Comparison of ENCODE assay signal across 9 cellular contexts in the genomic region with DNA sequence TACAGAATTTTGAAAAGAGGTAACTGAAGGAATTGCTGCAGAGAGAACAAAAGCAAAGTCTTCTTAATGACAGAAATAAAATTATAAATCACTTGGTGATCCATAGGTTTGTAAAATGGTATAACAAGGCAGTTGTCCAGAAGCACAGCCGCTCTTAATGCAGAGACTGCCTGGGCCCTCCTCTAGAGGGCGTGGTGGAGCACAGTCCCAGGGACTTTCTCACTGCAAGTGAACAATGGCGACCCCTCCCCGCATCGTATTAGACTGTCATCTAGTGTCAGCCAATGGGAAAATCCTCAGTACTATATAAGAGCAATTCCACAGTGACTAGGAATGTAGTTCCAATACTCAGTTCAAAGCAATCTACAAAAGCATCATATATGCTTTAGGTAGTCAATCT. TPM values are rescaled to one million over a fixed set of nuclear protein-coding genes. Genes with fewer than 3 reads are reported as not detected.
DNase-seq lines count a peak whose midpoint lies in the region; ATAC-seq and TF ChIP-seq lines count a peak whose summit lies in the region.
"Had no signal": no experiment of that assay in that cellular context is flagged by ENCODE, and none has a peak within 500 bp of the region (broad histone marks: within the 10 kb centered on the region; RNA-seq: fewer than 3 reads in every experiment).

No MANE protein-coding gene starts in this region.

- H3K36me3 Mint-ChIP-seq in CD8-positive, alpha-beta T cell = peaks cover 53% of the 10 kb centered on the region
- no peaks in the 10 kb centered on the region for H3K36me3 Mint-ChIP-seq in glutamatergic neuron (ENCODE audit: unreplicated experiment)
- peaks cover 63% of the 10 kb centered on the region for H3K36me3 Mint-ChIP-seq in T-helper 2 cell treated with Interferon-gamma antibody and Interleukin-4, amounts not matched to agents 5 μg/mL and 100 μg/mL, for 36 hours (ENCODE audit: low read depth)

- TF ChIP-seq POLR2A in stomach (IDR thresholded peaks at IDR 0.05) = no peak

- TF ChIP-seq CTCF in CD8-positive, alpha-beta T cell (IDR thresholded peaks at IDR 0.05) = peak; percentile 52
- TF ChIP-seq CTCF in SU-DHL-6 (IDR thresholded peaks at IDR 0.05; ENCODE audit: insufficient read depth, low read length, poor library complexity, severe bottlenecking) (peak; percentile 17), glutamatergic neuron (IDR thresholded peaks at IDR 0.05; ENCODE audit: partially characterized antibody, unreplicated experiment) (no peak), RWPE1 (conservative IDR thresholded peaks at IDR 0.05; ENCODE audit: low read depth) (no peak), stomach (IDR thresholded peaks at IDR 0.05) (no peak)

- TF ChIP-seq EP300 in stomach (IDR thresholded peaks at IDR 0.05) = no peak

- H3K9me2 ChIP-seq in SU-DHL-6 (replicated peaks; ENCODE audit: insufficient read depth, low read length) = no peaks in the 10 kb centered on the region

- no peak overlapping the region for H3K4me3 Mint-ChIP-seq in CD8-positive, alpha-beta T cell
- H3K4me3 Mint-ChIP-seq in glutamatergic neuron (ENCODE audit: unreplicated experiment) = no peak overlapping the region
- no peak overlapping the region for H3K4me3 Mint-ChIP-seq in T-helper 2 cell treated with Interferon-gamma antibody and Interleukin-4, amounts not matched to agents 5 μg/mL and 100 μg/mL, for 36 hours

- H4K20me1 ChIP-seq in SU-DHL-6 (ENCODE audit: low read depth, low read length) = no peaks in the 10 kb centered on the region

- peak in 2 of 7 experiments; percentile 26 to 40 for DNase-seq in CD8-positive, alpha-beta T cell
- DNase-seq in glutamatergic neuron (peak; percentile 57), RWPE1 (ENCODE audit: low spot score) (no peak), stomach (no peak)
- DNase-seq in T-helper 2 cell treated with Interferon-gamma antibody and Interleukin-4, amounts not matched to agents 5 μg/mL and 100 μg/mL, for 36 hours (ENCODE audit: low spot score) = no peak
- DNase-seq: hippocampal formation had no signal

- intact Hi-C loops in CD8-positive, alpha-beta T cell (cut with DNase I, micrococcal nuclease) = no loop called here
- intact Hi-C loops in stomach (cut with DNase I; ENCODE audit: low total_unique reads) = no loop called here

- H3K27ac Mint-ChIP-seq in CD8-positive, alpha-beta T cell = peak overlapping the region; percentile 19
- H3K27ac Mint-ChIP-seq in glutamatergic neuron (ENCODE audit: unreplicated experiment) = no peak overlapping the region
- no peak overlapping the region for H3K27ac Mint-ChIP-seq in T-helper 2 cell treated with Interferon-gamma antibody and Interleukin-4, amounts not matched to agents 5 μg/mL and 100 μg/mL, for 36 hours

- 60 to 67% (median 63%) methylated on average over 5 of the region's 5 CpGs for WGBS in stomach, 5 donors

- H3K79me2 ChIP-seq in SU-DHL-6 (ENCODE audit: insufficient read depth, low read length) = no peaks in the 10 kb centered on the region

- no peaks in the 10 kb centered on the region for H3K27me3 ChIP-seq in CD8-positive, alpha-beta T cell (ENCODE audit: insufficient read depth, low read length)
- H3K27me3 ChIP-seq in SU-DHL-6 (ENCODE audit: low read length) (no peaks in the 10 kb centered on the region; the same call in 1 of the 2 replicates), stomach (no peaks in the 10 kb centered on the region)

- peaks cover 21% of the 10 kb centered on the region for H3K4me1 Mint-ChIP-seq in CD8-positive, alpha-beta T cell (ENCODE audit: low read depth)
- H3K4me1 Mint-ChIP-seq in glutamatergic neuron (ENCODE audit: low read depth, unreplicated experiment) = no peaks in the 10 kb centered on the region
- peaks cover 24% of the 10 kb centered on the region for H3K4me1 Mint-ChIP-seq in T-helper 2 cell treated with Interferon-gamma antibody and Interleukin-4, amounts not matched to agents 5 μg/mL and 100 μg/mL, for 36 hours (ENCODE audit: low read depth)

- H3K9me3 Mint-ChIP-seq in CD8-positive, alpha-beta T cell = no peaks in the 10 kb centered on the region
- H3K9me3 Mint-ChIP-seq in glutamatergic neuron (ENCODE audit: unreplicated experiment) = peaks cover 3% of the 10 kb centered on the region
- peaks cover 10% of the 10 kb centered on the region for H3K9me3 Mint-ChIP-seq in T-helper 2 cell treated with Interferon-gamma antibody and Interleukin-4, amounts not matched to agents 5 μg/mL and 100 μg/mL, for 36 hours

- no peaks in the 10 kb centered on the region for H3K9me3 ChIP-seq in CD8-positive, alpha-beta T cell (ENCODE audit: low read length)
- H3K9me3 ChIP-seq in SU-DHL-6 (ENCODE audit: insufficient read depth, low read length) (no peaks in the 10 kb centered on the region), stomach (no peaks in the 10 kb centered on the region)

- no peak for ATAC-seq in CD8-positive, alpha-beta T cell
- ATAC-seq in GM18868 (IDR thresholded peaks at IDR 0.05; ENCODE audit: unreplicated experiment) (peak; percentile 29), HG03439 (IDR thresholded peaks at IDR 0.05; ENCODE audit: unreplicated experiment) (no peak)

- H3K4me1 ChIP-seq in CD8-positive, alpha-beta T cell (ENCODE audit: insufficient read depth, low read length) = peaks cover 15% of the 10 kb centered on the region
- H3K4me1 ChIP-seq in stomach = no peaks in the 10 kb centered on the region

- POLR2A ChIA-PET in CD8-positive, alpha-beta T cell (lab: Charles Lee) = no interaction called here
- POLR2A ChIA-PET in RWPE1 (lab: Yijun Ruan, JAX; ENCODE audit: low non-redundant PET) = no interaction called here

- H3K4me3 ChIP-seq in CD8-positive, alpha-beta T cell (ENCODE audit: low read depth, low read length) = no peak overlapping the region
- H3K4me3 ChIP-seq in SU-DHL-6 (ENCODE audit: insufficient read depth, low read length, poor library complexity, severe bottlenecking) (no peak overlapping the region), stomach (no peak overlapping the region)

- no peak overlapping the region for H3K9ac ChIP-seq in SU-DHL-6 (ENCODE audit: low read length)

- no peak overlapping the region for H3K27ac ChIP-seq in CD8-positive, alpha-beta T cell (ENCODE audit: low read depth, low read length)
- no peak overlapping the region for H3K27ac ChIP-seq in SU-DHL-6 (ENCODE audit: low read depth, low read length)
- no peak overlapping the region for H3K27ac ChIP-seq in RWPE1
- no peak overlapping the region for H3K27ac ChIP-seq in stomach

- no peak overlapping the region for H3K4me2 ChIP-seq in SU-DHL-6 (ENCODE audit: low read depth, low read length, poor library complexity, severe bottlenecking)

- peaks cover 11% of the 10 kb centered on the region for H3K36me3 ChIP-seq in CD8-positive, alpha-beta T cell (ENCODE audit: insufficient read depth, low read length)
- H3K36me3 ChIP-seq in SU-DHL-6 (ENCODE audit: low read length) (no peaks in the 10 kb centered on the region), stomach (no peaks in the 10 kb centered on the region)

- CTCF ChIA-PET in CD8-positive, alpha-beta T cell (lab: Charles Lee) = interaction anchor here (0.9 kb wide), 1 partner anchor 81 kb away, joined by 3 read pairs; no protein-coding TSS in a partner anchor
- CTCF ChIA-PET in RWPE1 (lab: Yijun Ruan, JAX) = no interaction called here

- H2AFZ ChIP-seq in SU-DHL-6 (ENCODE audit: low read depth, low read length, severe bottlenecking) = no peak overlapping the region

- no peaks in the 10 kb centered on the region for H3K27me3 Mint-ChIP-seq in CD8-positive, alpha-beta T cell (ENCODE audit: low read depth)
- H3K27me3 Mint-ChIP-seq in glutamatergic neuron (ENCODE audit: unreplicated experiment) = no peaks in the 10 kb centered on the region
- H3K27me3 Mint-ChIP-seq in T-helper 2 cell treated with Interferon-gamma antibody and Interleukin-4, amounts not matched to agents 5 μg/mL and 100 μg/mL, for 36 hours (ENCODE audit: low read depth) = no peaks in the 10 kb centered on the region

- H3F3A ChIP-seq in SU-DHL-6 (ENCODE audit: insufficient read depth) = no peaks in the 10 kb centered on the region

RNA-seq across cellular contexts. Expression of a gene that starts 26.4 kb away (rescaled TPM):
- total RNA-seq in CD8-positive, alpha-beta T cell = under 1 TPM; 0.19 to 0.22 TPM
- total RNA-seq in glutamatergic neuron (ENCODE audit: unreplicated experiment) = not detected
- total RNA-seq in stomach = not detected
- polyA plus RNA-seq in stomach = 1 to 10 TPM in 1 of 3 donors, not detected in 2; 1.5 TPM

RNA-seq across cellular contexts. Expression of a gene that starts 52.9 kb away (rescaled TPM):
- 10 to 100 TPM; 52.6 to 52.8 TPM for total RNA-seq in CD8-positive, alpha-beta T cell
- 13.1 TPM for total RNA-seq in glutamatergic neuron (ENCODE audit: unreplicated experiment)
- total RNA-seq in stomach = 1 to 10 TPM in 3 of 5 donors, under 1 TPM in 2; under 0.01 to 5.5 (median 1.2) TPM
- 10 to 100 TPM; 14.6 to 50.4 (median 43.3) TPM for polyA plus RNA-seq in stomach

Comparison
In these comparisons a context has a peak if more than half of its experiments do, and no peak if none do; other contexts are left out.
1. CTCF ChIP-seq: peak in CD8-positive, alpha-beta T cell (single experiment) and SU-DHL-6 (single experiment); none in glutamatergic neuron (single experiment), RWPE1 (single experiment) and stomach (0 of 7).